In genomic region chr6:89298680-89299450, GRCh38 we compare ENCODE assay signal across 1 cellular context.
TF ChIP-seq lines count a peak whose summit lies in the region.

No MANE protein-coding gene starts in this region.

TF ChIP-seq in HEK293, 187 proteins besides CTCF, POLR2A, EP300 and RAD21 (continued from another document):
- TF ChIP-seq ZNF692 (tag by site-specific recombination; IDR thresholded peaks at IDR 0.05): peak; percentile 9; the same call in 1 of the 2 replicates
- TF ChIP-seq SETDB1 (IDR thresholded peaks at IDR 0.05; ENCODE audit: insufficient read length, low read length): no peak
- no peak for TF ChIP-seq ZNF146 (tag by site-specific recombination; IDR thresholded peaks at IDR 0.05)
- 0 out of 2 replicates have a peak, but pooled peaks have one; percentile 25 for TF ChIP-seq ZFHX2 (tag by site-specific recombination; conservative IDR thresholded peaks at IDR 0.05)
- no peak for TF ChIP-seq ZNF416 (tag by site-specific recombination; IDR thresholded peaks at IDR 0.05)
- TF ChIP-seq ZNF580 (tag by site-specific recombination; IDR thresholded peaks at IDR 0.05): no peak
- 0 out of 2 replicates have a peak, but pooled peaks have one; percentile 11 for TF ChIP-seq SP3 (tag by site-specific recombination; IDR thresholded peaks at IDR 0.05)
- no peak for TF ChIP-seq TRIM28 (IDR thresholded peaks at IDR 0.05; ENCODE audit: borderline replicate concordance, low read length)
- TF ChIP-seq ZNF544 (tag by site-specific recombination; IDR thresholded peaks at IDR 0.05): no peak
- 0 out of 2 replicates have a peak, but pooled peaks have one; percentile 15 for TF ChIP-seq IKZF3 (tag by site-specific recombination; IDR thresholded peaks at IDR 0.05)
- peak; percentile 6; the same call in 1 of the 2 replicates for TF ChIP-seq SP7 (tag by site-specific recombination; IDR thresholded peaks at IDR 0.05)
- peak; percentile 83 for TF ChIP-seq ZBTB48 (tag by site-specific recombination; IDR thresholded peaks at IDR 0.05)
- TF ChIP-seq MYNN (tag by site-specific recombination; IDR thresholded peaks at IDR 0.05; ENCODE audit: borderline replicate concordance): peak; percentile 53; the same call in 1 of the 2 replicates
- TF ChIP-seq ZNF654 (tag by site-specific recombination; IDR thresholded peaks at IDR 0.05; ENCODE audit: low read depth): peak; percentile 5; the same call in 1 of the 2 replicates
- TF ChIP-seq ZNF302 (tag by site-specific recombination; IDR thresholded peaks at IDR 0.05; ENCODE audit: low read depth): no peak
- TF ChIP-seq ZSCAN5A (tag by site-specific recombination; IDR thresholded peaks at IDR 0.05): no peak
